ENCODE assay signal across 20 cellular contexts in genomic region chr11:71525188-71525937, GRCh38. TPM values are rescaled to one million over a fixed set of nuclear protein-coding genes. Genes with fewer than 3 reads are reported as not detected.
"Had no signal": no experiment of that assay in that cellular context is flagged by ENCODE, and none has a peak within 500 bp of the region (broad histone marks: within the 10 kb centered on the region; RNA-seq: fewer than 3 reads in every experiment).

No MANE protein-coding gene starts in this region.

- H3K4me1 ChIP-seq: right atrium auricular region had no signal

- H3K4me2 ChIP-seq: hepatocyte had no signal

- H3K27me3 ChIP-seq: hepatocyte, ovary, right atrium auricular region had no signal

- H3K4me3 ChIP-seq: coronary artery, hepatocyte, ovary, right atrium auricular region had no signal

- H2AFZ ChIP-seq: hepatocyte had no signal

- H3K27ac Mint-ChIP-seq: naive thymus-derived CD4-positive, alpha-beta T cell had no signal

- H3K27ac ChIP-seq: coronary artery, hepatocyte, ovary, right atrium auricular region had no signal

- H3K79me2 ChIP-seq: hepatocyte had no signal

- H3K36me3 ChIP-seq: ovary, right atrium auricular region had no signal

- ATAC-seq: left cardiac atrium; left ventricle myocardium superior; naive thymus-derived CD4-positive, alpha-beta T cell had no signal

- H3K9me3 ChIP-seq: ovary, right atrium auricular region had no signal

- DNase-seq: effector CD4-positive, alpha-beta T cell; foreskin melanocyte; head of caudate nucleus; kidney; left cardiac atrium; left ventricle myocardium superior; mesendoderm; naive thymus-derived CD4-positive, alpha-beta T cell; ovary; stimulated activated CD4-positive, alpha-beta T cell treated with anti-CD3 and anti-CD28 coated beads, Interleukin-12 subunit alpha, Interleukin-12 subunit beta, amount 100 ng/mL, for 4 hours; stimulated activated naive CD4-positive, alpha-beta T cell; trophoblast cell had no signal

- H3K4me1 Mint-ChIP-seq: naive thymus-derived CD4-positive, alpha-beta T cell; neural crest cell had no signal

- H3K4me3 Mint-ChIP-seq: naive thymus-derived CD4-positive, alpha-beta T cell; neural crest cell had no signal

RNA-seq across cellular contexts. Expression of gene KRTAP5-7, which starts 1.7 kb away (rescaled TPM):
- total RNA-seq: dermis microvascular lymphatic vessel endothelial cell, hepatocyte, left cardiac atrium, left ventricle myocardium superior, lung microvascular endothelial cell, neural crest cell, right atrium auricular region had no signal

RNA-seq across cellular contexts. Expression of gene KRTAP5-8, which starts 12.5 kb away (rescaled TPM):
- total RNA-seq: dermis microvascular lymphatic vessel endothelial cell; hepatocyte; left cardiac atrium; left ventricle myocardium superior; lung microvascular endothelial cell; mononuclear cell; naive thymus-derived CD4-positive, alpha-beta T cell; neural crest cell; ovary; posterior vena cava; right atrium auricular region had no signal

RNA-seq across cellular contexts. Expression of gene KRTAP5-9, which starts 22.9 kb away (rescaled TPM):
- total RNA-seq: dermis microvascular lymphatic vessel endothelial cell, left cardiac atrium, left ventricle myocardium superior, lung microvascular endothelial cell, mononuclear cell, neural crest cell, right atrium auricular region had no signal

RNA-seq across cellular contexts. Expression of gene KRTAP5-10, which starts 40.0 kb away (rescaled TPM):
- total RNA-seq: dermis microvascular lymphatic vessel endothelial cell; hepatocyte; kidney; left cardiac atrium; left ventricle myocardium superior; mononuclear cell; naive thymus-derived CD4-positive, alpha-beta T cell; neural crest cell; posterior vena cava; right atrium auricular region had no signal

RNA-seq across cellular contexts. Expression of gene KRTAP5-11, which starts 57.3 kb away (rescaled TPM):
- total RNA-seq: dermis microvascular lymphatic vessel endothelial cell; hepatocyte; kidney; left cardiac atrium; left ventricle myocardium superior; lung microvascular endothelial cell; mononuclear cell; naive thymus-derived CD4-positive, alpha-beta T cell; neural crest cell; ovary; posterior vena cava; right atrium auricular region had no signal
